23 cellular contexts compared by ENCODE assay signal in genomic region chr2:86445436-86445835, GRCh38. TPM values are rescaled to one million over a fixed set of nuclear protein-coding genes. Genes with fewer than 3 reads are reported as not detected.
DNase-seq lines count a peak whose midpoint lies in the region; ATAC-seq and TF ChIP-seq lines count a peak whose summit lies in the region.
"Had no signal": no experiment of that assay in that cellular context is flagged by ENCODE, and none has a peak within 500 bp of the region (broad histone marks: within the 10 kb centered on the region; RNA-seq: fewer than 3 reads in every experiment).

No MANE protein-coding gene starts in this region.

- TF ChIP-seq CTCF in glutamatergic neuron (IDR thresholded peaks at IDR 0.05; ENCODE audit: partially characterized antibody, unreplicated experiment), result no peak

- H3K36me3 ChIP-seq in CD4-positive, alpha-beta memory T cell (ENCODE audit: insufficient read depth, low read length), result peaks cover 13% of the 10 kb centered on the region
- H3K36me3 ChIP-seq: BE2C had no signal

- no peaks in the 10 kb centered on the region for H3K27me3 Mint-ChIP-seq in activated CD4-positive, alpha-beta memory T cell treated with anti-CD3 and anti-CD28 coated beads for 36 hours
- no peaks in the 10 kb centered on the region for H3K27me3 Mint-ChIP-seq in activated CD4-positive, alpha-beta memory T cell treated with anti-CD3 and anti-CD28 coated beads, Interleukin-2, amount 10 ng/mL, durations not matched to agents 7 days and 5 days
- H3K27me3 Mint-ChIP-seq in CD4-positive, alpha-beta memory T cell, result peaks cover 0 to 8% of the 10 kb centered on the region in 2 donors
- H3K27me3 Mint-ChIP-seq in T-cell (no peaks in the 10 kb centered on the region), glutamatergic neuron (ENCODE audit: unreplicated experiment) (peaks cover 8% of the 10 kb centered on the region)
- H3K27me3 Mint-ChIP-seq: activated CD8-positive, alpha-beta memory T cell treated with anti-CD3 and anti-CD28 coated beads, Interleukin-2, amount 10 ng/mL, durations not matched to agents 7 days and 5 days had no signal

- H3K27ac Mint-ChIP-seq in activated CD4-positive, alpha-beta memory T cell treated with anti-CD3 and anti-CD28 coated beads for 36 hours, result peak overlapping the region; percentile 25
- no peak overlapping the region for H3K27ac Mint-ChIP-seq in activated CD4-positive, alpha-beta memory T cell treated with anti-CD3 and anti-CD28 coated beads, Interleukin-2, amount 10 ng/mL, durations not matched to agents 7 days and 5 days
- peak overlapping the region; percentile 3 to 99 (median 62) for H3K27ac Mint-ChIP-seq in CD4-positive, alpha-beta memory T cell
- peak overlapping the region; percentile 7 to 12 for H3K27ac Mint-ChIP-seq in T-cell
- no peak overlapping the region for H3K27ac Mint-ChIP-seq in glutamatergic neuron (ENCODE audit: unreplicated experiment)
- H3K27ac Mint-ChIP-seq: activated CD8-positive, alpha-beta memory T cell treated with anti-CD3 and anti-CD28 coated beads, Interleukin-2, amount 10 ng/mL, durations not matched to agents 7 days and 5 days; H9 had no signal

- no peak overlapping the region for H3K27ac ChIP-seq in CD4-positive, alpha-beta memory T cell (ENCODE audit: low read depth, low read length)

- POLR2A ChIA-PET in activated CD4-positive, alpha-beta memory T cell treated with anti-CD3 and anti-CD28 coated beads for 36 hours (lab: Charles Lee), result no interaction called here
- POLR2A ChIA-PET in activated CD4-positive, alpha-beta memory T cell treated with anti-CD3 and anti-CD28 coated beads, Interleukin-2, amount 10 ng/mL, durations not matched to agents 7 days and 5 days (lab: Charles Lee), result no interaction called here
- POLR2A ChIA-PET in CD4-positive, alpha-beta memory T cell (lab: Charles Lee; ENCODE audit: partially characterized antibody), result interaction anchor here (0.7 kb wide), 1 partner anchor 130 kb away, joined by 3 read pairs; no protein-coding TSS in a partner anchor
- POLR2A ChIA-PET in T-cell (lab: Charles Lee), result interaction anchor here in 1 of 2 donors (0.6 kb wide), 1 partner anchor 174 kb away, joined by 3 read pairs; no protein-coding TSS in a partner anchor

- peaks cover 74% of the 10 kb centered on the region for H3K4me1 ChIP-seq in CD4-positive, alpha-beta memory T cell (ENCODE audit: insufficient read depth, low read length)
- H3K4me1 ChIP-seq: BE2C had no signal

- peaks cover 76% of the 10 kb centered on the region for H3K4me1 Mint-ChIP-seq in activated CD4-positive, alpha-beta memory T cell treated with anti-CD3 and anti-CD28 coated beads for 36 hours (ENCODE audit: low read depth)
- peaks cover 69% of the 10 kb centered on the region for H3K4me1 Mint-ChIP-seq in activated CD4-positive, alpha-beta memory T cell treated with anti-CD3 and anti-CD28 coated beads, Interleukin-2, amount 10 ng/mL, durations not matched to agents 7 days and 5 days
- H3K4me1 Mint-ChIP-seq in CD4-positive, alpha-beta memory T cell, result peaks cover 64 to 93% (median 81%) of the 10 kb centered on the region in 4 donors
- H3K4me1 Mint-ChIP-seq in T-cell, result peaks cover 80 to 88% (median 83%) of the 10 kb centered on the region in 3 donors
- H3K4me1 Mint-ChIP-seq in glutamatergic neuron (ENCODE audit: low read depth, unreplicated experiment), result peaks cover 21% of the 10 kb centered on the region

- peaks cover 54% of the 10 kb centered on the region for H3K36me3 Mint-ChIP-seq in activated CD4-positive, alpha-beta memory T cell treated with anti-CD3 and anti-CD28 coated beads for 36 hours
- H3K36me3 Mint-ChIP-seq in activated CD4-positive, alpha-beta memory T cell treated with anti-CD3 and anti-CD28 coated beads, Interleukin-2, amount 10 ng/mL, durations not matched to agents 7 days and 5 days (ENCODE audit: low read depth), result peaks cover 80% of the 10 kb centered on the region
- H3K36me3 Mint-ChIP-seq in CD4-positive, alpha-beta memory T cell, result peaks cover 46 to 76% of the 10 kb centered on the region in 2 donors
- peaks cover 62% of the 10 kb centered on the region for H3K36me3 Mint-ChIP-seq in T-cell
- peaks cover 3% of the 10 kb centered on the region for H3K36me3 Mint-ChIP-seq in glutamatergic neuron (ENCODE audit: unreplicated experiment)

- H3K9me3 Mint-ChIP-seq in activated CD4-positive, alpha-beta memory T cell treated with anti-CD3 and anti-CD28 coated beads for 36 hours, result peaks cover 2% of the 10 kb centered on the region
- peaks cover 2% of the 10 kb centered on the region for H3K9me3 Mint-ChIP-seq in activated CD4-positive, alpha-beta memory T cell treated with anti-CD3 and anti-CD28 coated beads, Interleukin-2, amount 10 ng/mL, durations not matched to agents 7 days and 5 days
- peaks cover 2 to 8% (median 4%) of the 10 kb centered on the region in 8 donors for H3K9me3 Mint-ChIP-seq in CD4-positive, alpha-beta memory T cell
- H3K9me3 Mint-ChIP-seq in T-cell (peaks cover 2 to 3% (median 3%) of the 10 kb centered on the region in 3 donors), glutamatergic neuron (ENCODE audit: unreplicated experiment) (peaks cover 15% of the 10 kb centered on the region)

- no peak overlapping the region for H3K4me3 Mint-ChIP-seq in activated CD4-positive, alpha-beta memory T cell treated with anti-CD3 and anti-CD28 coated beads for 36 hours
- no peak overlapping the region for H3K4me3 Mint-ChIP-seq in activated CD4-positive, alpha-beta memory T cell treated with anti-CD3 and anti-CD28 coated beads, Interleukin-2, amount 10 ng/mL, durations not matched to agents 7 days and 5 days
- peak overlapping the region in 7 of 8 donors; percentile 19 to 74 (median 45) for H3K4me3 Mint-ChIP-seq in CD4-positive, alpha-beta memory T cell
- H3K4me3 Mint-ChIP-seq in T-cell (peak overlapping the region in 2 of 3 donors; percentile 28 to 98), glutamatergic neuron (ENCODE audit: unreplicated experiment) (peak overlapping the region; percentile 31)
- H3K4me3 Mint-ChIP-seq: activated CD8-positive, alpha-beta memory T cell treated with anti-CD3 and anti-CD28 coated beads, Interleukin-2, amount 10 ng/mL, durations not matched to agents 7 days and 5 days; H9 had no signal

- DNase-seq in activated CD4-positive, alpha-beta memory T cell treated with anti-CD3 and anti-CD28 coated beads for 36 hours, result no peak
- DNase-seq in activated CD4-positive, alpha-beta memory T cell treated with anti-CD3 and anti-CD28 coated beads, Interleukin-2, amount 10 ng/mL, durations not matched to agents 7 days and 5 days, result no peak
- no peak for DNase-seq in CD4-positive, alpha-beta memory T cell
- DNase-seq in T-cell (no peak), glutamatergic neuron (no peak), HPDE6-E6E7 (ENCODE audit: extremely low spot score) (no peak), GM19238 (ENCODE audit: insufficient read length, low spot score) (no peak)
- no peak for DNase-seq in effector CD8-positive, alpha-beta T cell (lab: John Stamatoyannopoulos, UW)
- DNase-seq: activated CD8-positive, alpha-beta memory T cell treated with anti-CD3 and anti-CD28 coated beads, Interleukin-2, amount 10 ng/mL, durations not matched to agents 7 days and 5 days; activated effector memory CD4-positive, alpha-beta T cell treated with anti-CD3 and anti-CD28 coated beads, Interleukin-2, amount 50 U/mL, for 16 hours; amniotic stem cell; BE2C; cortex of kidney; H9; head of caudate nucleus; left cardiac atrium; mesenchymal stem cell; NCI-H146; NCI-H524 treated with DMSO at 0.1 percent for 48 hours; stimulated activated CD4-positive, alpha-beta T cell treated with anti-CD3 and anti-CD28 coated beads, Interleukin-15, amount 100 ng/mL, for 24 hours; stimulated activated CD8-positive, alpha-beta memory T cell treated with anti-CD3 and anti-CD28 coated beads, Interleukin-4, amount 100 ng/mL, for 48 hours had no signal

- H3K4me3 ChIP-seq in CD4-positive, alpha-beta memory T cell (ENCODE audit: low read length in 2 of 2), result no peak overlapping the region

- no peak for ATAC-seq in T-cell (replicated peaks in 1 of 4)
- ATAC-seq: activated CD4-positive, CD25-positive, alpha-beta regulatory T cell treated with anti-CD3 and anti-CD28 coated beads, Interleukin-2, amount 50 U/mL, for 24 hours; activated CD8-positive, alpha-beta memory T cell treated with anti-CD3 and anti-CD28 coated beads, Interleukin-2, amount 10 ng/mL, durations not matched to agents 7 days and 5 days; left cardiac atrium; sciatic nerve had no signal

- H3K9me3 ChIP-seq in CD4-positive, alpha-beta memory T cell (ENCODE audit: control insufficient read depth in 1 of 2, low read length in 2 of 2), result no peaks in the 10 kb centered on the region
- H3K9me3 ChIP-seq: BE2C had no signal

- intact Hi-C loops in activated CD4-positive, alpha-beta memory T cell treated with anti-CD3 and anti-CD28 coated beads for 36 hours (cut with micrococcal nuclease), result loop anchor here (10.0 kb wide), 1 partner anchor 831 kb away; the partner anchor contains the start of genes C2orf68 and USP39
- intact Hi-C loops in CD4-positive, alpha-beta memory T cell (cut with micrococcal nuclease), result loop anchor here (10.0 kb wide), 1 partner anchor 221 kb away; no protein-coding TSS in a partner anchor

- CTCF ChIA-PET in activated CD4-positive, alpha-beta memory T cell treated with anti-CD3 and anti-CD28 coated beads for 36 hours (lab: Charles Lee), result no interaction called here
- CTCF ChIA-PET in activated CD4-positive, alpha-beta memory T cell treated with anti-CD3 and anti-CD28 coated beads, Interleukin-2, amount 10 ng/mL, durations not matched to agents 7 days and 5 days (lab: Charles Lee), result no interaction called here
- CTCF ChIA-PET in CD4-positive, alpha-beta memory T cell (lab: Charles Lee; ENCODE audit: partially characterized antibody), result no interaction called here
- CTCF ChIA-PET in T-cell (lab: Charles Lee), result no interaction called here

- no peaks in the 10 kb centered on the region for H3K27me3 ChIP-seq in CD4-positive, alpha-beta memory T cell (ENCODE audit: insufficient read depth, low read length)
- H3K27me3 ChIP-seq: BE2C had no signal

RNA-seq across cellular contexts. Expression of gene KDM3A, which starts 4.3 kb away (rescaled TPM):
- 10 to 100 TPM; 55.6 to 64.9 TPM for total RNA-seq in activated CD4-positive, alpha-beta memory T cell treated with anti-CD3 and anti-CD28 coated beads for 36 hours
- total RNA-seq in activated CD4-positive, alpha-beta memory T cell treated with anti-CD3 and anti-CD28 coated beads, Interleukin-2, amount 10 ng/mL, durations not matched to agents 7 days and 5 days, result 10 to 100 TPM; 81.9 to 91.8 TPM
- total RNA-seq in CD4-positive, alpha-beta memory T cell, result 100 to 1,000 TPM; 158 to 164 TPM
- 10 to 100 TPM; 17.2 to 40.1 TPM for polyA plus RNA-seq in CD4-positive, alpha-beta memory T cell
- total RNA-seq in T-cell (100 to 1,000 TPM; 140 to 168 (median 145) TPM), glutamatergic neuron (ENCODE audit: unreplicated experiment) (80.3 TPM)

Comparison
In these comparisons a context has a peak if more than half of its experiments do, and no peak if none do; other contexts are left out.
1. H3K27ac Mint-ChIP-seq: peak in activated CD4-positive, alpha-beta memory T cell treated with anti-CD3 and anti-CD28 coated beads for 36 hours (single experiment), CD4-positive, alpha-beta memory T cell (7 of 7) and T-cell (2 of 2); none in activated CD4-positive, alpha-beta memory T cell treated with anti-CD3 and anti-CD28 coated beads, Interleukin-2, amount 10 ng/mL, durations not matched to agents 7 days and 5 days (single experiment) and glutamatergic neuron (single experiment).
2. H3K4me3 Mint-ChIP-seq: peak in CD4-positive, alpha-beta memory T cell (7 of 8), T-cell (2 of 3) and glutamatergic neuron (single experiment); none in activated CD4-positive, alpha-beta memory T cell treated with anti-CD3 and anti-CD28 coated beads for 36 hours (single experiment) and activated CD4-positive, alpha-beta memory T cell treated with anti-CD3 and anti-CD28 coated beads, Interleukin-2, amount 10 ng/mL, durations not matched to agents 7 days and 5 days (single experiment).